Comparison of ENCODE assay signal across 9 cellular contexts in the genomic region with DNA sequence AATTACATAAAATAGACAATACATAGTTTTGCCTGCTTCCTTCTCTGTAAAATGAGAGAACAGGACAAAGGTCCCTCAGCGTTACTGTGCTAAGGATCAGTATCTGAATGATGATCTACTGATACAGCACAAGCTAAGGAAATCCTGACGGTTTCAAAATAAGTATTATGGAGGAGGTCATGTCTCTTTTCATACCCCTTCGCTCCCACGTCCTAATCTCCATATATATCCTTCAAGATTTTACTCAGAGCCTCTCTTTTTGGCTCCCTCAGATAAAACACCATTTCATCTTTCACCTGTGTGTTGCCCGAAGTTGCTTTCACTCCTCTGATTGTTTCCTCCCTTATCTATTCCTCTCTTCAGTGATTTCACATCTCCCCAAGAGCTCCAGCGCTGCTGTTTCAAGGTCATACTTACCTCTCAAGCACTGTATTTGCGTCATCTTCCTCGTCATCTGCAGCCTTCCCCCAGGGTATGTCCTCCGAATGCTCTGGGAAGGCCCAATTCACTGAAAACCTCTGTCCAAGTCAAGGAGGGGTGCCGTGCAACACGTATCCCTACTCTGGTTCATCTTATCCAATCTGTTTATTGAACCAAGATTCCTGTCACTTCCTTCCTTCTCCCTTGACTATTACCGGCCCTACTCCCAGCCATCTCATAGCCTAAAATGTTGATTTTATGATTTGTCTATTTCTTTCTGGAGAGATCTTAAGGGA. TPM values are rescaled to one million over a fixed set of nuclear protein-coding genes. Genes with fewer than 3 reads are reported as not detected.
DNase-seq lines count a peak whose midpoint lies in the region; ATAC-seq and TF ChIP-seq lines count a peak whose summit lies in the region.
"Had no signal": no experiment of that assay in that cellular context is flagged by ENCODE, and none has a peak within 500 bp of the region (broad histone marks: within the 10 kb centered on the region; RNA-seq: fewer than 3 reads in every experiment).

No MANE protein-coding gene starts in this region.

- no peak for ATAC-seq in CD8-positive, alpha-beta T cell
- no peak for ATAC-seq in PC-3
- no peak for ATAC-seq in GM21360 (IDR thresholded peaks at IDR 0.05; ENCODE audit: unreplicated experiment)
- no peak for ATAC-seq in GM19455 (IDR thresholded peaks at IDR 0.05; ENCODE audit: unreplicated experiment)
- no peak for ATAC-seq in HG02870 (IDR thresholded peaks at IDR 0.05; ENCODE audit: unreplicated experiment)

- peaks cover 28% of the 10 kb centered on the region for H3K79me2 ChIP-seq in PC-3 (ENCODE audit: low read length)

- H3K9me3 Mint-ChIP-seq in CD8-positive, alpha-beta T cell, result no peaks in the 10 kb centered on the region
- no peaks in the 10 kb centered on the region for H3K9me3 Mint-ChIP-seq in osteocyte (ENCODE audit: unreplicated experiment)

- no peak overlapping the region for H2AFZ ChIP-seq in PC-3 (ENCODE audit: low read length)

- peaks cover 44% of the 10 kb centered on the region for H3K4me1 Mint-ChIP-seq in CD8-positive, alpha-beta T cell (ENCODE audit: low read depth)
- peaks cover 29% of the 10 kb centered on the region for H3K4me1 Mint-ChIP-seq in osteocyte (ENCODE audit: unreplicated experiment)

- peak in 1 of 7 experiments; percentile 11 for DNase-seq in CD8-positive, alpha-beta T cell
- DNase-seq in PC-3 (no peak), osteocyte (ENCODE audit: extremely low spot score, unreplicated experiment) (no peak), AG08395 (ENCODE audit: low spot score) (no peak)
- DNase-seq in effector memory CD4-positive, alpha-beta T cell, result peak in 1 of 3 donors; percentile 14
- DNase-seq: NK-92 treated with Interleukin-12 subunit alpha and Interleukin-12 subunit beta, amount 100 ng/mL, for 24 hours had no signal

- POLR2A ChIA-PET in CD8-positive, alpha-beta T cell (lab: Charles Lee), result interaction anchor here (0.9 to 5.0 kb wide), 4 partner anchors 16 to 65 kb away, joined by 3 to 58 read pairs (median 4); a partner anchor contains a TSS
- POLR2A ChIA-PET in PC-3 (lab: Charles Lee; ENCODE audit: unreplicated experiment), result interaction anchor here (0.6 kb wide), 1 partner anchor 15 kb away, joined by 4 read pairs; a partner anchor contains a TSS

- CTCF ChIA-PET in CD8-positive, alpha-beta T cell (lab: Charles Lee), result interaction anchor here (0.5 to 6.0 kb wide), 16 partner anchors 10 to 493 kb away, joined by 3 to 49 read pairs (median 4); a partner anchor contains a TSS
- CTCF ChIA-PET in PC-3 (lab: Charles Lee), result no interaction called here

- peak overlapping the region; percentile 71 for H3K27ac ChIP-seq in CD8-positive, alpha-beta T cell (ENCODE audit: low read depth, low read length)
- no peak overlapping the region for H3K27ac ChIP-seq in PC-3 (ENCODE audit: low read length)
- H3K27ac ChIP-seq in effector memory CD4-positive, alpha-beta T cell (ENCODE audit: insufficient read depth, low read length, poor library complexity, severe bottlenecking), result peak overlapping the region; percentile 89

- peak overlapping the region; percentile 95 for H3K27ac Mint-ChIP-seq in CD8-positive, alpha-beta T cell
- H3K27ac Mint-ChIP-seq in osteocyte (ENCODE audit: unreplicated experiment), result peak overlapping the region; percentile 96

- H3K9me2 ChIP-seq in PC-3 (replicated peaks; ENCODE audit: low read length), result no peaks in the 10 kb centered on the region

- peak overlapping the region; percentile 90 for H3K4me3 Mint-ChIP-seq in CD8-positive, alpha-beta T cell
- peak overlapping the region; percentile 70 for H3K4me3 Mint-ChIP-seq in osteocyte (ENCODE audit: unreplicated experiment)

- H3K27me3 Mint-ChIP-seq in CD8-positive, alpha-beta T cell (ENCODE audit: low read depth), result no peaks in the 10 kb centered on the region
- H3K27me3 Mint-ChIP-seq in osteocyte (ENCODE audit: unreplicated experiment), result no peaks in the 10 kb centered on the region

- H3F3A ChIP-seq in PC-3 (ENCODE audit: low read length, unreplicated experiment), result no peaks in the 10 kb centered on the region

- H3K36me3 Mint-ChIP-seq in CD8-positive, alpha-beta T cell, result peaks cover 44% of the 10 kb centered on the region
- peaks cover 15% of the 10 kb centered on the region for H3K36me3 Mint-ChIP-seq in osteocyte (ENCODE audit: unreplicated experiment)

- H3K4me1 ChIP-seq in CD8-positive, alpha-beta T cell (ENCODE audit: insufficient read depth, low read length), result peaks cover 34% of the 10 kb centered on the region
- H3K4me1 ChIP-seq in PC-3 (ENCODE audit: insufficient read depth, low read length), result peaks cover 13% of the 10 kb centered on the region
- peaks cover 25% of the 10 kb centered on the region for H3K4me1 ChIP-seq in effector memory CD4-positive, alpha-beta T cell (ENCODE audit: control insufficient read depth, insufficient read depth, low read length, poor library complexity, severe bottlenecking)

- H3K4me3 ChIP-seq in CD8-positive, alpha-beta T cell (ENCODE audit: low read depth, low read length), result peak overlapping the region; percentile 82
- H3K4me3 ChIP-seq in PC-3 (ENCODE audit: low read length), result no peak overlapping the region
- H3K4me3 ChIP-seq in effector memory CD4-positive, alpha-beta T cell (ENCODE audit: insufficient read depth, low read depth, low read length, poor library complexity, severe bottlenecking), result no peak overlapping the region

- no peak for TF ChIP-seq CTCF in CD8-positive, alpha-beta T cell (IDR thresholded peaks at IDR 0.05)
- no peak for TF ChIP-seq CTCF in PC-3 (conservative IDR thresholded peaks at IDR 0.05; ENCODE audit: low read depth, low read length)
- no peak for TF ChIP-seq CTCF in osteocyte (IDR thresholded peaks at IDR 0.05)

- H4K20me1 ChIP-seq in PC-3 (ENCODE audit: low read length), result peaks cover 8% of the 10 kb centered on the region; the same call in 1 of the 2 replicates

- H3K4me2 ChIP-seq in PC-3 (ENCODE audit: low read length), result peak overlapping the region; percentile 83; the same call in 1 of the 2 replicates

- H3K27me3 ChIP-seq in CD8-positive, alpha-beta T cell (ENCODE audit: insufficient read depth, low read length), result no peaks in the 10 kb centered on the region
- H3K27me3 ChIP-seq in PC-3 (ENCODE audit: low read length), result no peaks in the 10 kb centered on the region
- no peaks in the 10 kb centered on the region for H3K27me3 ChIP-seq in effector memory CD4-positive, alpha-beta T cell (replicated peaks; ENCODE audit: control insufficient read depth, insufficient read depth, low read length, poor library complexity, severe bottlenecking)

- H3K9me3 ChIP-seq in CD8-positive, alpha-beta T cell (ENCODE audit: low read length), result no peaks in the 10 kb centered on the region
- no peaks in the 10 kb centered on the region for H3K9me3 ChIP-seq in PC-3 (ENCODE audit: low read length)
- H3K9me3 ChIP-seq in effector memory CD4-positive, alpha-beta T cell (ENCODE audit: control insufficient read depth, low read length), result no peaks in the 10 kb centered on the region

- peak overlapping the region; percentile 90; the same call in 1 of the 2 replicates for H3K9ac ChIP-seq in PC-3 (ENCODE audit: low read length)

- intact Hi-C loops in CD8-positive, alpha-beta T cell (cut with DNase I, micrococcal nuclease), result loop anchor here (2.0 to 10.0 kb wide), 7 partner anchors 66 to 471 kb away; a partner anchor contains a TSS
- intact Hi-C loops in PC-3 (cut with micrococcal nuclease), result loop anchor here (1.0 to 10.0 kb wide), 2 partner anchors 16 to 69 kb away; a partner anchor contains a TSS

- no TSS peak for BruUV-seq in PC-3 (replicated peaks; lab: Mats Ljungman, UMichigan)

- peaks cover 24% of the 10 kb centered on the region for H3K36me3 ChIP-seq in CD8-positive, alpha-beta T cell (ENCODE audit: insufficient read depth, low read length)
- peaks cover 19% of the 10 kb centered on the region for H3K36me3 ChIP-seq in PC-3 (ENCODE audit: low read depth, low read length)
- H3K36me3 ChIP-seq in effector memory CD4-positive, alpha-beta T cell (ENCODE audit: control insufficient read depth, insufficient read depth, low read length), result peaks cover 30% of the 10 kb centered on the region

RNA-seq across cellular contexts. Expression of a gene that starts 1.2 kb away (rescaled TPM):
- total RNA-seq in CD8-positive, alpha-beta T cell, result 100 to 1,000 TPM; 136 to 148 TPM
- total RNA-seq in PC-3 (2014; rRNA removed) (103 and 171 TPM in 2 replicates), osteocyte (159 and 173 TPM in 2 replicates)

RNA-seq across cellular contexts. Expression of a gene that starts 15.5 kb away (rescaled TPM):
- 10 to 100 TPM; 30.4 to 38.3 TPM for total RNA-seq in CD8-positive, alpha-beta T cell
- total RNA-seq in PC-3 (2014; rRNA removed) (31.6 and 34.0 TPM in 2 replicates), osteocyte (71.0 and 73.0 TPM in 2 replicates)

RNA-seq across cellular contexts. Expression of a gene that starts 15.8 kb away (rescaled TPM):
- 100 to 1,000 TPM; 163 to 169 TPM for total RNA-seq in CD8-positive, alpha-beta T cell
- total RNA-seq in PC-3 (2014; rRNA removed) (32.2 and 38.8 TPM in 2 replicates), osteocyte (91.2 and 92.0 TPM in 2 replicates)

RNA-seq across cellular contexts. Expression of a gene that starts 32.2 kb away (rescaled TPM):
- 1 to 10 TPM; 9.3 to 9.7 TPM for total RNA-seq in CD8-positive, alpha-beta T cell
- total RNA-seq in PC-3 (2014; rRNA removed), result 4.4 and 7.2 TPM in 2 replicates
- 7.9 and 10.3 TPM in 2 replicates for total RNA-seq in osteocyte

RNA-seq across cellular contexts. Expression of a gene that starts 47.4 kb away (rescaled TPM):
- 10 to 100 TPM; 23.1 to 26.6 TPM for total RNA-seq in CD8-positive, alpha-beta T cell
- total RNA-seq in PC-3 (2014; rRNA removed), result 86.6 and 118 TPM in 2 replicates
- total RNA-seq in osteocyte, result 15.2 and 15.6 TPM in 2 replicates
